ENCODE assay signal across 10 cellular contexts in the genomic region with DNA sequence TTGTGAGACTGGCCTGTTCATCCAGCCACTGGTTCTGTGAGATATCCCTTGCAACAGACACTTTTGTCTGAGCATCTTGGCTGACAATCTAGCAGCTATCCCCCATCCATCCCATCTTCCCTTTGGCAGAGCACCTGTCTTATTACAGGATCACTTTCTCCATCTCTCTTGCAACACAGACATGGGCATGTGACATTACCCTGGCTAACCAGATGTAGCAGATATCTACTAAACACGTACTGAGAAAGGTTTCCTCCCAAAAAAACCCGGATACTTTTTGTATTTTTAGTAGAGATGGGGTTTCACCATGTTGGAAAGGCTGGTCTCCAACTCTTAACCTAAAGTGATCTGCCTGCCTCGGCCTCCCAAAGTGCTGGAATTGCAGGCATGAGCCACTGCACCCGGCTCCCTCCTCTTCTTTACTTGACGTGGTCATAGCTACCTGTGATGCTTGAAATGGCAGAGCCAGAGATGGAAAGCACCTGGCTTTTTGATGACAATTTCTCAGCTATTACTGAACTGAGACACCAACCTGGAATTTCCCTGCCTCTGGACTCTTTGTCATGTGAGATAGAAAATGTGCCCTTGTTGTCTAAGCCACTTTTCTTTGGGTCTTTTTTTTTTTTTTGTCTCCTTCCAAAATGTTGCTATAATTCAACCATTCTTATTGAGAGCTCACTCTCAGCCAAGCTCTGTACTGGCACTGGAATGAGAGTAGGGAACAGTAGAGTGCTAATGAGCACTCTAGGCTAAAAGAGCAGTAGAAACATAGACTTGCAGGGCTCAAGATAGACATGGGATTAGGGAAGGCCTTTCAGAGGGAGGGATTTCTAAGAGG. TPM values are rescaled to one million over a fixed set of nuclear protein-coding genes. Genes with fewer than 3 reads are reported as not detected.
A peak's percentile ranks its signal among the peaks of the same experiment; 100 is the strongest.
DNase-seq lines count a peak whose midpoint lies in the region; ATAC-seq and TF ChIP-seq lines count a peak whose summit lies in the region.
"Had no signal": no experiment of that assay in that cellular context is flagged by ENCODE, and none has a peak within 500 bp of the region (broad histone marks: within the 10 kb centered on the region; RNA-seq: fewer than 3 reads in every experiment).

No MANE protein-coding gene starts in this region.

- intact Hi-C loops in CD4-positive, alpha-beta memory T cell (cut with micrococcal nuclease), result no loop called here

- ATAC-seq in GM21825 (IDR thresholded peaks at IDR 0.05; ENCODE audit: unreplicated experiment), result peak; percentile 48
- no peak for ATAC-seq in WTC11
- ATAC-seq in gastroesophageal sphincter, result peak; percentile 48

- 41 to 43% methylated on average over 3 to 5 of the region's 5 CpGs for WGBS in gastroesophageal sphincter (ENCODE audit: low coverage in 1 of 2), 2 donors

- no peak for TF ChIP-seq EP300 in gastroesophageal sphincter (IDR thresholded peaks at IDR 0.05)

- H3K9me3 ChIP-seq in CD4-positive, alpha-beta memory T cell (ENCODE audit: control insufficient read depth in 1 of 2, low read length in 2 of 2), result no peaks in the 10 kb centered on the region
- H3K9me3 ChIP-seq in gastroesophageal sphincter, result peaks cover 0 to 3% (median 0%) of the 10 kb centered on the region in 3 donors
- H3K9me3 ChIP-seq: SK-N-SH had no signal

- no peak overlapping the region for H3K4me3 ChIP-seq in CD4-positive, alpha-beta memory T cell (ENCODE audit: low read length in 2 of 2)
- H3K4me3 ChIP-seq in gastroesophageal sphincter, result no peak overlapping the region

- POLR2A ChIA-PET in CD4-positive, alpha-beta memory T cell (lab: Charles Lee; ENCODE audit: partially characterized antibody), result interaction anchor here (0.7 to 5.9 kb wide), 14 partner anchors 11 to 125 kb away, joined by 3 to 58 read pairs (median 4); partner anchors contain the start of genes FNBP1 and GPR107
- POLR2A ChIA-PET in WTC11 (lab: Charles Lee), result no interaction called here

- peaks cover 95% of the 10 kb centered on the region for H3K4me1 ChIP-seq in CD4-positive, alpha-beta memory T cell (ENCODE audit: insufficient read depth, low read length)
- peaks cover 0 to 78% (median 10%) of the 10 kb centered on the region in 3 donors for H3K4me1 ChIP-seq in gastroesophageal sphincter

- TF ChIP-seq CTCF in WTC11 (IDR thresholded peaks at IDR 0.05) (no peak), gastroesophageal sphincter (IDR thresholded peaks at IDR 0.05) (no peak)

- peak overlapping the region; percentile 88 for H3K27ac ChIP-seq in CD4-positive, alpha-beta memory T cell (ENCODE audit: low read depth, low read length)
- peak overlapping the region; percentile 52 to 99 (median 67) for H3K27ac ChIP-seq in gastroesophageal sphincter
- H3K27ac ChIP-seq: C4-2B had no signal

- peak overlapping the region; percentile 32 to 85 (median 52) for H3K4me3 Mint-ChIP-seq in CD4-positive, alpha-beta memory T cell
- H3K4me3 Mint-ChIP-seq in WTC11, result no peak overlapping the region

- peak; percentile 64 to 93 (median 74) for DNase-seq in CD4-positive, alpha-beta memory T cell
- DNase-seq in WTC11 (ENCODE audit: low spot score) (no peak), activated gamma-delta T cell (lab: John Stamatoyannopoulos, UW) (no peak), NCI-H510A (lab: John Stamatoyannopoulos, UW) (no peak), anterior cingulate cortex (lab: John Stamatoyannopoulos, UW) (no peak), GM03348 (ENCODE audit: low spot score) (no peak)
- DNase-seq: SK-N-SH had no signal

- TF ChIP-seq POLR2A in gastroesophageal sphincter (IDR thresholded peaks at IDR 0.05), result no peak

- H3K27ac Mint-ChIP-seq in CD4-positive, alpha-beta memory T cell, result peak overlapping the region; percentile 93 to 100 (median 98)
- H3K27ac Mint-ChIP-seq in WTC11, result peak overlapping the region; percentile 30; the same call in 1 of the 2 replicates

- no peaks in the 10 kb centered on the region for H3K27me3 Mint-ChIP-seq in CD4-positive, alpha-beta memory T cell
- no peaks in the 10 kb centered on the region for H3K27me3 Mint-ChIP-seq in WTC11 (ENCODE audit: low read depth)

- H3K36me3 Mint-ChIP-seq in CD4-positive, alpha-beta memory T cell, result peaks cover 13 to 39% of the 10 kb centered on the region in 2 donors
- H3K36me3 Mint-ChIP-seq in WTC11, result no peaks in the 10 kb centered on the region

- CTCF ChIA-PET in CD4-positive, alpha-beta memory T cell (lab: Charles Lee; ENCODE audit: partially characterized antibody), result interaction anchor here (0.7 to 1.8 kb wide), 4 partner anchors 11 to 327 kb away, joined by 3 to 6 read pairs (median 4); no protein-coding TSS in a partner anchor
- CTCF ChIA-PET in WTC11 (lab: Charles Lee), result no interaction called here

- H3K27me3 ChIP-seq in CD4-positive, alpha-beta memory T cell (ENCODE audit: insufficient read depth, low read length), result no peaks in the 10 kb centered on the region
- no peaks in the 10 kb centered on the region for H3K27me3 ChIP-seq in gastroesophageal sphincter

- peaks cover 0 to 2% (median 0%) of the 10 kb centered on the region in 8 donors for H3K9me3 Mint-ChIP-seq in CD4-positive, alpha-beta memory T cell
- no peaks in the 10 kb centered on the region for H3K9me3 Mint-ChIP-seq in WTC11

- H3K4me1 Mint-ChIP-seq in CD4-positive, alpha-beta memory T cell, result peaks cover 49 to 89% (median 67%) of the 10 kb centered on the region in 4 donors
- H3K4me1 Mint-ChIP-seq in WTC11, result no peaks in the 10 kb centered on the region; the same call in 1 of the 2 replicates

- no peaks in the 10 kb centered on the region for H3K36me3 ChIP-seq in CD4-positive, alpha-beta memory T cell (ENCODE audit: insufficient read depth, low read length)
- no peaks in the 10 kb centered on the region for H3K36me3 ChIP-seq in gastroesophageal sphincter

TF ChIP-seq in WTC11, 78 proteins besides CTCF, POLR2A, EP300 and RAD21:
- TF ChIP-seq CDX4 (CRISPR knock-in tag; IDR thresholded peaks at IDR 0.05; ENCODE audit: borderline replicate concordance) (no peak), ELF4 (CRISPR knock-in tag; IDR thresholded peaks at IDR 0.05; ENCODE audit: low read depth) (no peak)

RNA-seq across cellular contexts. Expression of gene FNBP1, which starts 32.6 kb away (rescaled TPM):
- 100 to 1,000 TPM; 197 to 202 TPM for total RNA-seq in CD4-positive, alpha-beta memory T cell
- polyA plus RNA-seq in CD4-positive, alpha-beta memory T cell, result 100 to 1,000 TPM; 143 to 165 TPM
- 38.1 to 43.6 TPM (median 38.4 TPM) in 3 replicates for total RNA-seq in WTC11 (2021)
- 100 to 1,000 TPM; 119 to 343 (median 188) TPM for total RNA-seq in gastroesophageal sphincter

RNA-seq across cellular contexts. Expression of gene GPR107, which starts 43.3 kb away (rescaled TPM):
- total RNA-seq in CD4-positive, alpha-beta memory T cell, result 10 to 100 TPM; 23.8 to 24.4 TPM
- polyA plus RNA-seq in CD4-positive, alpha-beta memory T cell, result 1 to 10 TPM; 2.2 to 3.3 TPM
- total RNA-seq in WTC11 (2021), result 33.2 to 36.4 TPM (median 34.7 TPM) in 3 replicates
- 10 to 100 TPM; 24.2 to 38.4 (median 30.4) TPM for total RNA-seq in gastroesophageal sphincter

Comparison
In these comparisons a context has a peak if more than half of its experiments do, and no peak if none do; other contexts are left out.
1. DNase-seq: peak in CD4-positive, alpha-beta memory T cell (5 of 5); none in WTC11 (single experiment), activated gamma-delta T cell (single experiment), NCI-H510A (single experiment), anterior cingulate cortex (0 of 58) and GM03348 (single experiment).